Comparison of ENCODE assay signal across 26 cellular contexts in genomic region chr17:81157848-81158687, GRCh38. TPM values are rescaled to one million over a fixed set of nuclear protein-coding genes. Genes with fewer than 3 reads are reported as not detected.
"Had no signal": no experiment of that assay in that cellular context is flagged by ENCODE, and none has a peak within 500 bp of the region (broad histone marks: within the 10 kb centered on the region; RNA-seq: fewer than 3 reads in every experiment).

No MANE protein-coding gene starts in this region.

- H3K27ac ChIP-seq: brain microvascular endothelial cell, SJCRH30 had no signal

- H3K36me3 ChIP-seq: brain microvascular endothelial cell, MG63, SJCRH30 had no signal

- H3K4me3 ChIP-seq: MG63, SJCRH30 had no signal

- H3K4me1 Mint-ChIP-seq: activated CD4-positive, alpha-beta T cell treated with anti-CD3 and anti-CD28 coated beads, Interleukin-2, amount 10 ng/mL, durations not matched to agents 24 days and 14 days; WTC11 had no signal

- H3K27ac Mint-ChIP-seq: activated CD4-positive, alpha-beta memory T cell treated with anti-CD3 and anti-CD28 coated beads for 36 hours; activated CD4-positive, alpha-beta T cell treated with anti-CD3 and anti-CD28 coated beads, Interleukin-2, amount 10 ng/mL, durations not matched to agents 24 days and 14 days; activated naive CD4-positive, alpha-beta T cell treated with anti-CD3 and anti-CD28 coated beads, Interleukin-2, amount 50 U/mL, for 72 hours; WTC11 had no signal

- H3K27me3 Mint-ChIP-seq: activated CD4-positive, alpha-beta T cell treated with anti-CD3 and anti-CD28 coated beads, Interleukin-2, amount 10 ng/mL, durations not matched to agents 24 days and 14 days had no signal

- H3K36me3 Mint-ChIP-seq: activated CD4-positive, alpha-beta memory T cell treated with anti-CD3 and anti-CD28 coated beads for 36 hours; activated naive CD4-positive, alpha-beta T cell treated with anti-CD3 and anti-CD28 coated beads, Interleukin-2, amount 50 U/mL, for 72 hours; WTC11 had no signal

- H3K4me2 ChIP-seq: SK-N-SH had no signal

- ATAC-seq: activated naive CD4-positive, alpha-beta T cell treated with anti-CD3 and anti-CD28 coated beads, Interleukin-2, amount 50 U/mL, for 72 hours; activated T-cell treated with anti-CD3 and anti-CD28 coated beads, Interleukin-2, amount 50 U/mL, for 4 hours; WTC11 had no signal

- DNase-seq: activated CD4-positive, alpha-beta memory T cell treated with anti-CD3 and anti-CD28 coated beads for 36 hours; activated CD4-positive, alpha-beta T cell treated with anti-CD3 and anti-CD28 coated beads for 1 hour; activated CD4-positive, alpha-beta T cell treated with anti-CD3 and anti-CD28 coated beads, Interleukin-2, amount 10 ng/mL, durations not matched to agents 24 days and 14 days; activated CD8-positive, alpha-beta memory T cell treated with anti-CD3 and anti-CD28 coated beads for 24 hours; activated effector memory CD4-positive, alpha-beta T cell treated with anti-CD3 and anti-CD28 coated beads, Interleukin-2, amount 50 U/mL, for 16 hours; activated naive CD4-positive, alpha-beta T cell treated with Interleukin-2 at 50 U/mL for 16 hours; activated T-cell treated with anti-CD3 and anti-CD28 coated beads, Interleukin-2, amount 50 U/mL, for 4 hours; brain microvascular endothelial cell; MG63; MV-4-11; NCI-H1092 treated with DMSO at 0.1 percent for 48 hours; NCI-H1417 treated with DMSO at 0.1 percent for 48 hours; NCI-H1694; NCI-H2029; NCI-H2107; NCI-H345; NCI-H510A; NCI-H526 treated with DMSO at 0.1 percent for 48 hours; NCI-H82; SJCRH30; SK-N-SH had no signal

- H3K9ac ChIP-seq: SK-N-SH had no signal

- H3K27me3 ChIP-seq: brain microvascular endothelial cell, MG63, SJCRH30 had no signal

- H3K9me3 Mint-ChIP-seq: activated CD4-positive, alpha-beta memory T cell treated with anti-CD3 and anti-CD28 coated beads for 36 hours; activated CD4-positive, alpha-beta T cell treated with anti-CD3 and anti-CD28 coated beads, Interleukin-2, amount 10 ng/mL, durations not matched to agents 24 days and 14 days; activated naive CD4-positive, alpha-beta T cell treated with anti-CD3 and anti-CD28 coated beads, Interleukin-2, amount 50 U/mL, for 72 hours; activated T-cell treated with anti-CD3 and anti-CD28 coated beads, Interleukin-2, amount 50 U/mL, for 4 hours; WTC11 had no signal

- H3K9me3 ChIP-seq: MG63, SJCRH30, SK-N-SH had no signal

- H3K4me3 Mint-ChIP-seq: activated CD4-positive, alpha-beta memory T cell treated with anti-CD3 and anti-CD28 coated beads for 36 hours; activated CD4-positive, alpha-beta T cell treated with anti-CD3 and anti-CD28 coated beads, Interleukin-2, amount 10 ng/mL, durations not matched to agents 24 days and 14 days; activated T-cell treated with anti-CD3 and anti-CD28 coated beads, Interleukin-2, amount 50 U/mL, for 4 hours; WTC11 had no signal

RNA-seq across cellular contexts. Expression of gene PVALEF, which starts 7.2 kb away (rescaled TPM):
- total RNA-seq: activated CD4-positive, alpha-beta memory T cell treated with anti-CD3 and anti-CD28 coated beads for 36 hours; activated CD4-positive, alpha-beta T cell treated with anti-CD3 and anti-CD28 coated beads, Interleukin-2, amount 10 ng/mL, durations not matched to agents 24 days and 14 days; activated naive CD4-positive, alpha-beta T cell treated with anti-CD3 and anti-CD28 coated beads, Interleukin-2, amount 50 U/mL, for 72 hours; activated T-cell treated with anti-CD3 and anti-CD28 coated beads, Interleukin-2, amount 50 U/mL, for 4 hours; OCI-LY7; RPMI7951; T-helper 1 cell treated with Interleukin-12 subunit alpha and Interleukin-12 subunit beta and Interleukin-4 antibody, amounts not matched to agents 30 ng/mL and 1 ng/mL, for 36 hours; WTC11 had no signal
- polyA plus RNA-seq: SK-N-SH had no signal

RNA-seq across cellular contexts. Expression of gene AATK, which starts 8.0 kb away (rescaled TPM):
- total RNA-seq: RPMI7951 had no signal
